ENCODE assay signal across 19 cellular contexts in genomic region chr9:137783521-137783920, GRCh38.
"Had no signal": no experiment of that assay in that cellular context is flagged by ENCODE, and none has a peak within 500 bp of the region (broad histone marks: within the 10 kb centered on the region; RNA-seq: fewer than 3 reads in every experiment).

No MANE protein-coding gene starts in this region.

- H3K27ac ChIP-seq: body of pancreas, foreskin keratinocyte, prostate gland, tibial nerve, vagina had no signal

- H3K4me1 ChIP-seq: body of pancreas, foreskin keratinocyte, prostate gland, tibial nerve, vagina had no signal

- DNase-seq: activated CD4-positive, alpha-beta T cell treated with anti-CD3 and anti-CD28 coated beads, Interleukin-2, amount 50 U/mL, for 48 hours; activated CD4-positive, CD25-positive, alpha-beta regulatory T cell treated with anti-CD3 and anti-CD28 coated beads, Interleukin-2, amount 50 U/mL, for 72 hours; activated naive CD8-positive, alpha-beta T cell treated with anti-CD3 and anti-CD28 coated beads for 36 hours; activated T-cell treated with anti-CD3 and anti-CD28 coated beads, Interleukin-2, amount 50 U/mL, for 48 hours; amygdala; body of pancreas; central memory CD4-positive, alpha-beta T cell; cortex of kidney; effector CD4-positive, alpha-beta T cell; foreskin keratinocyte; left colon; natural killer cell; nucleus accumbens; right cardiac atrium; stimulated activated CD4-positive, alpha-beta T cell treated with anti-CD3 and anti-CD28 coated beads, Interleukin-1b, Interleukin-23, amount 100 ng/mL, for 48 hours; T-helper 9 cell had no signal

- H3K4me3 ChIP-seq: body of pancreas, prostate gland, tibial nerve, vagina had no signal

- H3K9me3 Mint-ChIP-seq: activated naive CD8-positive, alpha-beta T cell treated with anti-CD3 and anti-CD28 coated beads for 36 hours; natural killer cell had no signal

- ATAC-seq: body of pancreas, foreskin keratinocyte, left colon, natural killer cell, right cardiac atrium had no signal

- H3K27ac Mint-ChIP-seq: activated naive CD8-positive, alpha-beta T cell treated with anti-CD3 and anti-CD28 coated beads for 36 hours; natural killer cell had no signal

- H3K27me3 Mint-ChIP-seq: activated naive CD8-positive, alpha-beta T cell treated with anti-CD3 and anti-CD28 coated beads for 36 hours had no signal

- H3K9me3 ChIP-seq: body of pancreas, prostate gland, tibial nerve, vagina had no signal

- H3K27me3 ChIP-seq: body of pancreas, foreskin keratinocyte, tibial nerve, vagina had no signal

- H3K4me1 Mint-ChIP-seq: activated naive CD8-positive, alpha-beta T cell treated with anti-CD3 and anti-CD28 coated beads for 36 hours had no signal

- H3K4me3 Mint-ChIP-seq: activated naive CD8-positive, alpha-beta T cell treated with anti-CD3 and anti-CD28 coated beads for 36 hours; natural killer cell had no signal
